Comparison of ENCODE assay signal across 1 cellular context in the genomic region with DNA sequence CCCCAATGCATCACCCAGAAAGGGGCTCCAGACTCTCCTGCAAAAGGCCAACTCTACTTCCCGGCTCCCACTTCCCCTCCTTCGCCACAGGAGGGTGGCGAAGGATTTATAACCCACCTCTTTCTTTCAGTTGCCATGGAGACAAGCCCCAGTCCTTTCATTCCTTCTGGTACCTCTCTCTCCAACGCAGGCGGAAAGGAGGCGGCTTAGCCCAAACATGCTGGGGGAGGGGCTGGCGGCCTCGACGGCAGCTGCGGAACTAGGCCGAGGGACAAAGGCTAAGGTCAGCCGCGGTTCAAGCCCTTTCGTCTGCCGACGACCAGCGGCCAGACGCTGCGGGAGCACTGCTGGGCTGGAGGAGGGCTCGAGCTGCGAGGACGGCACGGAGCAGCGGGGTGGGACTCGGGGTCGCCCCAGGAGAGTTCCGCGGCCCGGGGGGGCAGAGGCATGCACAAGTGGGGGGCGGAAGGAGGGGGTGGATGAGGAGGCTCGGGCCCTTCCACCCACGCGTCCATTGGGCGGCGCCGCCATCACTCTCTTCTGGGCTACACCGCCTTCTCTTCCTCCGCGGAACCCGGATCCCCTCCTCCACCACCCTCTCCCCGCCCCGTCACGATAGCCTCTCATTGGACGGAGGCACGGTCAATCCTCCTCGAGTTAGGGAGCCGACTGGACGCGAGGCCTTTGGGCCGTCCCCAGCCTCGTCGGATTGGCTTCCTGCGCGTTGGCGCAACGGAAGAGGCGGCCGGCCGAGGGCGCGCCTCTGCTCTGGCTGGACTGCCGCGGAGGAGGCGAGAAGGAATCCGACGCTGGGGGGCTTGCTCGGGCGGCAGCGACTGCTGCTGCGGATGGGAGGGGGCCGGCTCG.
TF ChIP-seq lines count a peak whose summit lies in the region.

A gene (plus strand): TSS at position 766 of the 867 bp plus-strand sequence.

TF ChIP-seq in HepG2, 621 proteins besides CTCF, POLR2A, EP300 and RAD21 (continued from another document and continues in another):
- TF ChIP-seq, protein P1, sequence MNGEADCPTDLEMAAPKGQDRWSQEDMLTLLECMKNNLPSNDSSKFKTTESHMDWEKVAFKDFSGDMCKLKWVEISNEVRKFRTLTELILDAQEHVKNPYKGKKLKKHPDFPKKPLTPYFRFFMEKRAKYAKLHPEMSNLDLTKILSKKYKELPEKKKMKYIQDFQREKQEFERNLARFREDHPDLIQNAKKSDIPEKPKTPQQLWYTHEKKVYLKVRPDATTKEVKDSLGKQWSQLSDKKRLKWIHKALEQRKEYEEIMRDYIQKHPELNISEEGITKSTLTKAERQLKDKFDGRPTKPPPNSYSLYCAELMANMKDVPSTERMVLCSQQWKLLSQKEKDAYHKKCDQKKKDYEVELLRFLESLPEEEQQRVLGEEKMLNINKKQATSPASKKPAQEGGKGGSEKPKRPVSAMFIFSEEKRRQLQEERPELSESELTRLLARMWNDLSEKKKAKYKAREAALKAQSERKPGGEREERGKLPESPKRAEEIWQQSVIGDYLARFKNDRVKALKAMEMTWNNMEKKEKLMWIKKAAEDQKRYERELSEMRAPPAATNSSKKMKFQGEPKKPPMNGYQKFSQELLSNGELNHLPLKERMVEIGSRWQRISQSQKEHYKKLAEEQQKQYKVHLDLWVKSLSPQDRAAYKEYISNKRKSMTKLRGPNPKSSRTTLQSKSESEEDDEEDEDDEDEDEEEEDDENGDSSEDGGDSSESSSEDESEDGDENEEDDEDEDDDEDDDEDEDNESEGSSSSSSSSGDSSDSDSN (CRISPR knock-in tag; IDR thresholded peaks at IDR 0.05) = peak; percentile 97
- TF ChIP-seq SRSF9 (IDR thresholded peaks at IDR 0.05; ENCODE audit: borderline replicate concordance, insufficient read depth, low read depth, low read length, poor library complexity, severe bottlenecking) = no peak
- TF ChIP-seq PITX1 (CRISPR knock-in tag; IDR thresholded peaks at IDR 0.05) = peak; percentile 95
- peak; percentile 67 for TF ChIP-seq RCOR2 (CRISPR knock-in tag; IDR thresholded peaks at IDR 0.05)
- TF ChIP-seq MAFG (CRISPR knock-in tag; IDR thresholded peaks at IDR 0.05) = no peak
- TF ChIP-seq EED (CRISPR knock-in tag; IDR thresholded peaks at IDR 0.05) = 0 out of 2 replicates have a peak, but pooled peaks have one; percentile 39
- TF ChIP-seq ZNF253 (CRISPR knock-in tag; IDR thresholded peaks at IDR 0.05; ENCODE audit: borderline replicate concordance) = no peak
- peak; percentile 48; the same call in 1 of the 2 replicates for TF ChIP-seq NR2F6 (IDR thresholded peaks at IDR 0.05)
- peak; percentile 78 for TF ChIP-seq NR2F6 (CRISPR knock-in tag; IDR thresholded peaks at IDR 0.05)
- TF ChIP-seq, protein P2, sequence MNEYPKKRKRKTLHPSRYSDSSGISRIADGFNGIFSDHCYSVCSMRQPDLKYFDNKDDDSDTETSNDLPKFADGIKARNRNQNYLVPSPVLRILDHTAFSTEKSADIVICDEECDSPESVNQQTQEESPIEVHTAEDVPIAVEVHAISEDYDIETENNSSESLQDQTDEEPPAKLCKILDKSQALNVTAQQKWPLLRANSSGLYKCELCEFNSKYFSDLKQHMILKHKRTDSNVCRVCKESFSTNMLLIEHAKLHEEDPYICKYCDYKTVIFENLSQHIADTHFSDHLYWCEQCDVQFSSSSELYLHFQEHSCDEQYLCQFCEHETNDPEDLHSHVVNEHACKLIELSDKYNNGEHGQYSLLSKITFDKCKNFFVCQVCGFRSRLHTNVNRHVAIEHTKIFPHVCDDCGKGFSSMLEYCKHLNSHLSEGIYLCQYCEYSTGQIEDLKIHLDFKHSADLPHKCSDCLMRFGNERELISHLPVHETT (CRISPR knock-in tag; conservative IDR thresholded peaks at IDR 0.05) = peak; percentile 61
- peak; percentile 63 for TF ChIP-seq ETV6 (CRISPR knock-in tag; conservative IDR thresholded peaks at IDR 0.05)
- TF ChIP-seq ZNF326 (CRISPR knock-in tag; IDR thresholded peaks at IDR 0.05; ENCODE audit: borderline replicate concordance) = no peak
- TF ChIP-seq, protein P3, sequence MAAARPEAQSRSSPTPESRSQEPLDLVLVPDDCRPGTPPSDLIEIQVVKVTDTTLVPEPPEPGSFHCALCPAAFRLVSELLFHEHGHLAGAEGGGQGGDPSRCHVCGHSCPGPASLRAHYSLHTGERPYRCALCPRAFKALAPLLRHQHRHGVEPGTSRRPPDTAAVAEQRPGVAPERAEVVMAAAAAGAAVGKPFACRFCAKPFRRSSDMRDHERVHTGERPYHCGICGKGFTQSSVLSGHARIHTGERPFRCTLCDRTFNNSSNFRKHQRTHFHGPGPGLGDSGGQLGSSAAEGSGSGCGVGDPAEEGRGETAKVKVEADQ (CRISPR knock-in tag; IDR thresholded peaks at IDR 0.05; ENCODE audit: borderline replicate concordance) = peak; percentile 85; the same call in 1 of the 2 replicates
- TF ChIP-seq SRF (IDR thresholded peaks at IDR 0.05; ENCODE audit: low read depth, low read length) = 0 out of 2 replicates have a peak, but pooled peaks have one; percentile 23
- peak; percentile 93 for TF ChIP-seq SALL1 (CRISPR knock-in tag; IDR thresholded peaks at IDR 0.05)
- TF ChIP-seq, protein P4, sequence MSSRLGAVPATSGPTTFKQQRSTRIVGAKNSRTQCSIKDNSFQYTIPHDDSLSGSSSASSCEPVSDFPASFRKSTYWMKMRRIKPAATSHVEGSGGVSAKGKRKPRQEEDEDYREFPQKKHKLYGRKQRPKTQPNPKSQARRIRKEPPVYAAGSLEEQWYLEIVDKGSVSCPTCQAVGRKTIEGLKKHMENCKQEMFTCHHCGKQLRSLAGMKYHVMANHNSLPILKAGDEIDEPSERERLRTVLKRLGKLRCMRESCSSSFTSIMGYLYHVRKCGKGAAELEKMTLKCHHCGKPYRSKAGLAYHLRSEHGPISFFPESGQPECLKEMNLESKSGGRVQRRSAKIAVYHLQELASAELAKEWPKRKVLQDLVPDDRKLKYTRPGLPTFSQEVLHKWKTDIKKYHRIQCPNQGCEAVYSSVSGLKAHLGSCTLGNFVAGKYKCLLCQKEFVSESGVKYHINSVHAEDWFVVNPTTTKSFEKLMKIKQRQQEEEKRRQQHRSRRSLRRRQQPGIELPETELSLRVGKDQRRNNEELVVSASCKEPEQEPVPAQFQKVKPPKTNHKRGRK (CRISPR knock-in tag; IDR thresholded peaks at IDR 0.05) = peak; percentile 88
- TF ChIP-seq, protein P5, sequence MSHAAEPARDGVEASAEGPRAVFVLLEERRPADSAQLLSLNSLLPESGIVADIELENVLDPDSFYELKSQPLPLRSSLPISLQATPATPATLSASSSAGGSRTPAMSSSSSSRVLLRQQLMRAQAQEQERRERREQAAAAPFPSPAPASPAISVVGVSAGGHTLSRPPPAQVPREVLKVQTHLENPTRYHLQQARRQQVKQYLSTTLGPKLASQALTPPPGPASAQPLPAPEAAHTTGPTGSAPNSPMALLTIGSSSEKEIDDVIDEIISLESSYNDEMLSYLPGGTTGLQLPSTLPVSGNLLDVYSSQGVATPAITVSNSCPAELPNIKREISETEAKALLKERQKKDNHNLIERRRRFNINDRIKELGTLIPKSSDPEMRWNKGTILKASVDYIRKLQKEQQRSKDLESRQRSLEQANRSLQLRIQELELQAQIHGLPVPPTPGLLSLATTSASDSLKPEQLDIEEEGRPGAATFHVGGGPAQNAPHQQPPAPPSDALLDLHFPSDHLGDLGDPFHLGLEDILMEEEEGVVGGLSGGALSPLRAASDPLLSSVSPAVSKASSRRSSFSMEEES (CRISPR knock-in tag; IDR thresholded peaks at IDR 0.05) = peak; percentile 66
- TF ChIP-seq FLYWCH1 (CRISPR knock-in tag; IDR thresholded peaks at IDR 0.05) = no peak
- no peak for TF ChIP-seq ZNF282 (IDR thresholded peaks at IDR 0.05; ENCODE audit: partially characterized antibody)
- TF ChIP-seq TOPORS (CRISPR knock-in tag; IDR thresholded peaks at IDR 0.05) = peak; percentile 36
- no peak for TF ChIP-seq SATB2 (CRISPR knock-in tag; IDR thresholded peaks at IDR 0.05)
- TF ChIP-seq PHF21A (CRISPR knock-in tag; IDR thresholded peaks at IDR 0.05) = peak; percentile 66; the same call in 1 of the 2 replicates
- peak; percentile 28; the same call in 1 of the 2 replicates for TF ChIP-seq ZSCAN20 (CRISPR knock-in tag; IDR thresholded peaks at IDR 0.05; ENCODE audit: borderline replicate concordance)
- TF ChIP-seq, protein P6, sequence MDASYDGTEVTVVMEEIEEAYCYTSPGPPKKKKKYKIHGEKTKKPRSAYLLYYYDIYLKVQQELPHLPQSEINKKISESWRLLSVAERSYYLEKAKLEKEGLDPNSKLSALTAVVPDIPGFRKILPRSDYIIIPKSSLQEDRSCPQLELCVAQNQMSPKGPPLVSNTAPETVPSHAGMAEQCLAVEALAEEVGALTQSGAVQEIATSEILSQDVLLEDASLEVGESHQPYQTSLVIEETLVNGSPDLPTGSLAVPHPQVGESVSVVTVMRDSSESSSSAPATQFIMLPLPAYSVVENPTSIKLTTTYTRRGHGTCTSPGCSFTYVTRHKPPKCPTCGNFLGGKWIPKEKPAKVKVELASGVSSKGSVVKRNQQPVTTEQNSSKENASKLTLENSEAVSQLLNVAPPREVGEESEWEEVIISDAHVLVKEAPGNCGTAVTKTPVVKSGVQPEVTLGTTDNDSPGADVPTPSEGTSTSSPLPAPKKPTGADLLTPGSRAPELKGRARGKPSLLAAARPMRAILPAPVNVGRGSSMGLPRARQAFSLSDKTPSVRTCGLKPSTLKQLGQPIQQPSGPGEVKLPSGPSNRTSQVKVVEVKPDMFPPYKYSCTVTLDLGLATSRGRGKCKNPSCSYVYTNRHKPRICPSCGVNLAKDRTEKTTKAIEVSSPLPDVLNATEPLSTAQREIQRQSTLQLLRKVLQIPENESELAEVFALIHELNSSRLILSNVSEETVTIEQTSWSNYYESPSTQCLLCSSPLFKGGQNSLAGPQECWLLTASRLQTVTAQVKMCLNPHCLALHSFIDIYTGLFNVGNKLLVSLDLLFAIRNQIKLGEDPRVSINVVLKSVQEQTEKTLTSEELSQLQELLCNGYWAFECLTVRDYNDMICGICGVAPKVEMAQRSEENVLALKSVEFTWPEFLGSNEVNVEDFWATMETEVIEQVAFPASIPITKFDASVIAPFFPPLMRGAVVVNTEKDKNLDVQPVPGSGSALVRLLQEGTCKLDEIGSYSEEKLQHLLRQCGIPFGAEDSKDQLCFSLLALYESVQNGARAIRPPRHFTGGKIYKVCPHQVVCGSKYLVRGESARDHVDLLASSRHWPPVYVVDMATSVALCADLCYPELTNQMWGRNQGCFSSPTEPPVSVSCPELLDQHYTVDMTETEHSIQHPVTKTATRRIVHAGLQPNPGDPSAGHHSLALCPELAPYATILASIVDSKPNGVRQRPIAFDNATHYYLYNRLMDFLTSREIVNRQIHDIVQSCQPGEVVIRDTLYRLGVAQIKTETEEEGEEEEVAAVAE (CRISPR knock-in tag; IDR thresholded peaks at IDR 0.05; ENCODE audit: borderline replicate concordance) = peak; percentile 71
- no peak for TF ChIP-seq MLLT10 (CRISPR knock-in tag; IDR thresholded peaks at IDR 0.05)
- peak; percentile 64 for TF ChIP-seq XRCC5 (optimal IDR thresholded peaks at IDR 0.05; ENCODE audit: low read length)
- peak; percentile 95 for TF ChIP-seq ZNF605 (CRISPR knock-in tag; IDR thresholded peaks at IDR 0.05)
- TF ChIP-seq, protein P7, sequence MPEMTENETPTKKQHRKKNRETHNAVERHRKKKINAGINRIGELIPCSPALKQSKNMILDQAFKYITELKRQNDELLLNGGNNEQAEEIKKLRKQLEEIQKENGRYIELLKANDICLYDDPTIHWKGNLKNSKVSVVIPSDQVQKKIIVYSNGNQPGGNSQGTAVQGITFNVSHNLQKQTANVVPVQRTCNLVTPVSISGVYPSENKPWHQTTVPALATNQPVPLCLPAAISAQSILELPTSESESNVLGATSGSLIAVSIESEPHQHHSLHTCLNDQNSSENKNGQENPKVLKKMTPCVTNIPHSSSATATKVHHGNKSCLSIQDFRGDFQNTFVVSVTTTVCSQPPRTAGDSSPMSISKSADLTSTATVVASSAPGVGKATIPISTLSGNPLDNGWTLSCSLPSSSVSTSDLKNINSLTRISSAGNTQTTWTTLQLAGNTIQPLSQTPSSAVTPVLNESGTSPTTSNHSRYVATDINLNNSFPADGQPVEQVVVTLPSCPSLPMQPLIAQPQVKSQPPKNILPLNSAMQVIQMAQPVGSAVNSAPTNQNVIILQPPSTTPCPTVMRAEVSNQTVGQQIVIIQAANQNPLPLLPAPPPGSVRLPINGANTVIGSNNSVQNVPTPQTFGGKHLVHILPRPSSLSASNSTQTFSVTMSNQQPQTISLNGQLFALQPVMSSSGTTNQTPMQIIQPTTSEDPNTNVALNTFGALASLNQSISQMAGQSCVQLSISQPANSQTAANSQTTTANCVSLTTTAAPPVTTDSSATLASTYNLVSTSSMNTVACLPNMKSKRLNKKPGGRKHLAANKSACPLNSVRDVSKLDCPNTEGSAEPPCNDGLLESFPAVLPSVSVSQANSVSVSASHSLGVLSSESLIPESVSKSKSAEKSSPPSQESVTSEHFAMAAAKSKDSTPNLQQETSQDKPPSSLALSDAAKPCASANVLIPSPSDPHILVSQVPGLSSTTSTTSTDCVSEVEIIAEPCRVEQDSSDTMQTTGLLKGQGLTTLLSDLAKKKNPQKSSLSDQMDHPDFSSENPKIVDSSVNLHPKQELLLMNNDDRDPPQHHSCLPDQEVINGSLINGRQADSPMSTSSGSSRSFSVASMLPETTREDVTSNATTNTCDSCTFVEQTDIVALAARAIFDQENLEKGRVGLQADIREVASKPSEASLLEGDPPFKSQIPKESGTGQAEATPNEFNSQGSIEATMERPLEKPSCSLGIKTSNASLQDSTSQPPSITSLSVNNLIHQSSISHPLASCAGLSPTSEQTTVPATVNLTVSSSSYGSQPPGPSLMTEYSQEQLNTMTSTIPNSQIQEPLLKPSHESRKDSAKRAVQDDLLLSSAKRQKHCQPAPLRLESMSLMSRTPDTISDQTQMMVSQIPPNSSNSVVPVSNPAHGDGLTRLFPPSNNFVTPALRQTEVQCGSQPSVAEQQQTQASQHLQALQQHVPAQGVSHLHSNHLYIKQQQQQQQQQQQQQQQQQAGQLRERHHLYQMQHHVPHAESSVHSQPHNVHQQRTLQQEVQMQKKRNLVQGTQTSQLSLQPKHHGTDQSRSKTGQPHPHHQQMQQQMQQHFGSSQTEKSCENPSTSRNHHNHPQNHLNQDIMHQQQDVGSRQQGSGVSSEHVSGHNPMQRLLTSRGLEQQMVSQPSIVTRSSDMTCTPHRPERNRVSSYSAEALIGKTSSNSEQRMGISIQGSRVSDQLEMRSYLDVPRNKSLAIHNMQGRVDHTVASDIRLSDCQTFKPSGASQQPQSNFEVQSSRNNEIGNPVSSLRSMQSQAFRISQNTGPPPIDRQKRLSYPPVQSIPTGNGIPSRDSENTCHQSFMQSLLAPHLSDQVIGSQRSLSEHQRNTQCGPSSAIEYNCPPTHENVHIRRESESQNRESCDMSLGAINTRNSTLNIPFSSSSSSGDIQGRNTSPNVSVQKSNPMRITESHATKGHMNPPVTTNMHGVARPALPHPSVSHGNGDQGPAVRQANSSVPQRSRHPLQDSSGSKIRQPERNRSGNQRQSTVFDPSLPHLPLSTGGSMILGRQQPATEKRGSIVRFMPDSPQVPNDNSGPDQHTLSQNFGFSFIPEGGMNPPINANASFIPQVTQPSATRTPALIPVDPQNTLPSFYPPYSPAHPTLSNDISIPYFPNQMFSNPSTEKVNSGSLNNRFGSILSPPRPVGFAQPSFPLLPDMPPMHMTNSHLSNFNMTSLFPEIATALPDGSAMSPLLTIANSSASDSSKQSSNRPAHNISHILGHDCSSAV (CRISPR knock-in tag; IDR thresholded peaks at IDR 0.05; ENCODE audit: borderline replicate concordance) = no peak
- 0 out of 2 replicates have a peak, but pooled peaks have one; percentile 61 for TF ChIP-seq EEA1 (CRISPR knock-in tag; IDR thresholded peaks at IDR 0.05; ENCODE audit: borderline replicate concordance)
- no peak for TF ChIP-seq NR1H2 (CRISPR knock-in tag; IDR thresholded peaks at IDR 0.05; ENCODE audit: borderline replicate concordance, low read depth)
- no peak; the same call in none of the 2 replicates for TF ChIP-seq SSRP1 (CRISPR knock-in tag; IDR thresholded peaks at IDR 0.05)
- TF ChIP-seq KDM4B (CRISPR knock-in tag; IDR thresholded peaks at IDR 0.05) = peak; percentile 85
- TF ChIP-seq HHEX (CRISPR knock-in tag; IDR thresholded peaks at IDR 0.05) = peak; percentile 7; the same call in 1 of the 2 replicates
- TF ChIP-seq ZNF546 (CRISPR knock-in tag; conservative IDR thresholded peaks at IDR 0.05) = 0 out of 2 replicates have a peak, but pooled peaks have one; percentile 19
